In genomic region chr5:52277101-52277500, GRCh38 we compare ENCODE assay signal across 25 cellular contexts.
"Had no signal": no experiment of that assay in that cellular context is flagged by ENCODE, and none has a peak within 500 bp of the region (broad histone marks: within the 10 kb centered on the region; RNA-seq: fewer than 3 reads in every experiment).

No MANE protein-coding gene starts in this region.

- H3K4me3 ChIP-seq: coronary artery, dorsolateral prefrontal cortex, esophagus squamous epithelium, gastrocnemius medialis, heart right ventricle, left lung, lower lobe of right lung had no signal

- FAIRE-seq: colon, endometrium, islet of Langerhans, keratinocyte had no signal

- DNase-seq: dermis blood vessel endothelial cell; dorsolateral prefrontal cortex; effector CD4-positive, alpha-beta T cell; effector memory CD4-positive, alpha-beta T cell; erythroblast; esophagus squamous epithelium; foreskin fibroblast; foreskin melanocyte; gastrocnemius medialis; glutamatergic neuron; head of caudate nucleus; heart right ventricle; hippocampal formation; left cardiac atrium; left lung; left ventricle myocardium superior; lower lobe of right lung; mesenchymal stem cell; midbrain had no signal

- H3K4me1 ChIP-seq: esophagus squamous epithelium, gastrocnemius medialis, heart right ventricle, left lung, lower lobe of right lung had no signal

- H3K36me3 ChIP-seq: esophagus squamous epithelium, gastrocnemius medialis, heart right ventricle, left lung, lower lobe of right lung had no signal

- H3K9me3 ChIP-seq: gastrocnemius medialis, lower lobe of right lung had no signal

- H3K27ac ChIP-seq: coronary artery, dorsolateral prefrontal cortex, epithelial cell of prostate, esophagus squamous epithelium, gastrocnemius medialis, heart right ventricle, left lung, lower lobe of right lung had no signal

- H3K27me3 ChIP-seq: dorsolateral prefrontal cortex, esophagus squamous epithelium, gastrocnemius medialis, heart right ventricle, left lung had no signal
